ENCODE assay signal across 8 cellular contexts in the genomic region with DNA sequence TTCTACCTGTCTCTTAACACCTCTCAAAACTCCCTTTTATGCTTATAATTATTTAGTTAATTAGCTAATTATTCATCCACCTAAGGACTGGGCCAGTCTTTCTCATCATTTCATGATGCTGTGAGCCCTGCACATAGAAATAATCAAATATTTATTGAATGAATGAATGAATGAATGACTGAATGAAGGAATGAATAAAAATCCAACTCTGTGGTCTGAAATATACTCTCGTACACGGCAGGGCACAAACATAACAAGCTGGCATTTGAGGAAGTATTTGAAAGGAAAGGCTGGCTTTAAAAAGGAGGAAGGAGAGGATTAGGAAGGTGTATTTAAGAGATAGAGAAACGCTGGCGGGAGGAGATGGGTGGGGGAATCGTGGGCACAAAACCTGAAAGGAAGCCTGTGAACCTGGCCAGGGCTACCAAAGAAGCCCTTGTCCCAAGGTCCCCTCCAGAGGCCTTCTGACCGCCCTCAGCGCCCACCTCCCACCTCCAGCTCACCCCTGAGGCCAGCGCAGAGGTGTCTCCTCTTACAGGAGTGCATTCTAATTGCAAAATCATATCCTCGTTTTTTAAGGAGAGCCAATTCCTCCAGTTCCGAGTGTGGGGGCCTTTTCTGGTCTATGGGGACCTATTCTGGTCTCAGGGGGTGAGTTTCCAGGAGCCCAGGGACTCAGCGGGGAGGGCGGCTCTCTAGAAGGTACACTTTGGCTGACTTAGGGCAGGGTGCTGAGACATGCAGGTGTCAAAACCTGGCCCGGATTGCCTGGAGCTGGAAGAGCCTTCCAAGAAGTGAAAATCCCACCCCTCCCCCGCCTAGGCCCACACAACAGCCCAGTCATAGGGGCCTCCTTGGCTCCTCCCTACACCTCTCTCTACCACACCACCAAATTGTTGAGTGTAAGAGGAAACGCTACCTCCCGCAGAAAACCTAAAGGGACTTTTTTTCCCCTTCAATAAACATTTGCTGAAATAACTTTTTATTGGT. TPM values are rescaled to one million over a fixed set of nuclear protein-coding genes. Genes with fewer than 3 reads are reported as not detected.
A peak's percentile ranks its signal among the peaks of the same experiment; 100 is the strongest.
DNase-seq lines count a peak whose midpoint lies in the region; ATAC-seq, FAIRE-seq and TF ChIP-seq lines count a peak whose summit lies in the region.

No MANE protein-coding gene starts in this region.

- CTCF ChIA-PET in Calu3 (lab: Charles Lee): no interaction called here

- ATAC-seq in GM21529 (IDR thresholded peaks at IDR 0.05; ENCODE audit: unreplicated experiment): peak; percentile 82
- no peak for ATAC-seq in HG03025 (IDR thresholded peaks at IDR 0.05; ENCODE audit: low FRiP score, unreplicated experiment)

- H3K9me3 Mint-ChIP-seq in Calu3 (ENCODE audit: low read depth, unreplicated experiment): no peaks in the 10 kb centered on the region

- H3K9me3 ChIP-seq in neutrophil (no peaks in the 10 kb centered on the region), uterus (no peaks in the 10 kb centered on the region)

- H3K27ac Mint-ChIP-seq in Calu3 (ENCODE audit: unreplicated experiment): no peak overlapping the region

- no peaks in the 10 kb centered on the region for H3K4me1 Mint-ChIP-seq in Calu3 (ENCODE audit: low read depth, unreplicated experiment)

- peak overlapping the region; percentile 73 for H3K27ac ChIP-seq in neutrophil
- no peak overlapping the region for H3K27ac ChIP-seq in uterus

- FAIRE-seq in bronchial epithelial cell (lab: Jason Lieb, UNC): no peak

- no peak overlapping the region for H3K4me3 Mint-ChIP-seq in Calu3 (ENCODE audit: low read depth, unreplicated experiment)

- TF ChIP-seq CTCF in Calu3 (IDR thresholded peaks at IDR 0.05; ENCODE audit: unreplicated experiment) (no peak), bronchial epithelial cell (IDR thresholded peaks at IDR 0.05; ENCODE audit: insufficient read depth, low read length, severe bottlenecking) (no peak), neutrophil (IDR thresholded peaks at IDR 0.05) (no peak), uterus (IDR thresholded peaks at IDR 0.05) (no peak)

- TF ChIP-seq POLR2A in uterus (IDR thresholded peaks at IDR 0.05): no peak

- peaks cover 1% of the 10 kb centered on the region for H3K27me3 ChIP-seq in bronchial epithelial cell (ENCODE audit: control insufficient read depth, insufficient read depth, low read length)
- no peaks in the 10 kb centered on the region for H3K27me3 ChIP-seq in neutrophil
- H3K27me3 ChIP-seq in uterus: no peaks in the 10 kb centered on the region

- no TSS peak for BruUV-seq in Calu3 (replicated peaks; lab: Mats Ljungman, UMichigan)

- no peaks in the 10 kb centered on the region for H3K36me3 ChIP-seq in bronchial epithelial cell (ENCODE audit: control insufficient read depth, insufficient read depth, low read length)
- H3K36me3 ChIP-seq in neutrophil: no peaks in the 10 kb centered on the region
- H3K36me3 ChIP-seq in uterus: no peaks in the 10 kb centered on the region

- DNase-seq in Calu3 (peak; percentile 13), NOMO-1 (lab: John Stamatoyannopoulos, UW; ENCODE audit: unreplicated experiment in 2 of 2) (peak; percentile 46 to 57), bronchial epithelial cell (ENCODE audit: low read depth) (peak; percentile 37), uterus (no peak), HUDEP-2 (lab: John Stamatoyannopoulos, UW; ENCODE audit: unreplicated experiment in 76 of 76) (no peak)

- peaks cover 22% of the 10 kb centered on the region in 2 experiments for H3K4me1 ChIP-seq in neutrophil (ENCODE audit: control insufficient read depth in 1 of 2, insufficient read depth in 1 of 2, low read depth in 1 of 2, low read length in 1 of 2)
- no peaks in the 10 kb centered on the region for H3K4me1 ChIP-seq in uterus

- intact Hi-C loops in Calu3 (cut with micrococcal nuclease; ENCODE audit: unreplicated experiment) (no loop called here), uterus (cut with DNase I; ENCODE audit: low total_unique reads) (no loop called here)

- no peak overlapping the region for H3K4me3 ChIP-seq in bronchial epithelial cell (ENCODE audit: low read depth, low read length)
- peak overlapping the region; percentile 49 to 51 for H3K4me3 ChIP-seq in neutrophil (ENCODE audit: low read depth in 1 of 2, low read length in 1 of 2)
- no peak overlapping the region for H3K4me3 ChIP-seq in uterus

- H3K27me3 Mint-ChIP-seq in Calu3 (ENCODE audit: unreplicated experiment): peaks cover 6% of the 10 kb centered on the region

- no peaks in the 10 kb centered on the region for H3K36me3 Mint-ChIP-seq in Calu3 (ENCODE audit: insufficient read depth, unreplicated experiment)

RNA-seq across cellular contexts. Expression of gene JDP2, which starts 8.7 kb away (rescaled TPM):
- total RNA-seq in Calu3 (2022) (18.8 and 24.1 TPM in 2 replicates), bronchial epithelial cell (58.4 and 63.8 TPM in 2 replicates), uterus (10 to 100 TPM; 32.9 to 86.8 (median 50.1) TPM)

Comparison
In these comparisons a context has a peak if more than half of its experiments do, and no peak if none do; other contexts are left out.
1. DNase-seq: peak in Calu3 (single experiment), NOMO-1 (2 of 2) and bronchial epithelial cell (single experiment); none in uterus (0 of 2) and HUDEP-2 (0 of 76).
2. H3K4me3 ChIP-seq: peak in neutrophil (2 of 2); none in bronchial epithelial cell (single experiment) and uterus (0 of 2).